ENCODE assay signal across 8 cellular contexts in the genomic region with DNA sequence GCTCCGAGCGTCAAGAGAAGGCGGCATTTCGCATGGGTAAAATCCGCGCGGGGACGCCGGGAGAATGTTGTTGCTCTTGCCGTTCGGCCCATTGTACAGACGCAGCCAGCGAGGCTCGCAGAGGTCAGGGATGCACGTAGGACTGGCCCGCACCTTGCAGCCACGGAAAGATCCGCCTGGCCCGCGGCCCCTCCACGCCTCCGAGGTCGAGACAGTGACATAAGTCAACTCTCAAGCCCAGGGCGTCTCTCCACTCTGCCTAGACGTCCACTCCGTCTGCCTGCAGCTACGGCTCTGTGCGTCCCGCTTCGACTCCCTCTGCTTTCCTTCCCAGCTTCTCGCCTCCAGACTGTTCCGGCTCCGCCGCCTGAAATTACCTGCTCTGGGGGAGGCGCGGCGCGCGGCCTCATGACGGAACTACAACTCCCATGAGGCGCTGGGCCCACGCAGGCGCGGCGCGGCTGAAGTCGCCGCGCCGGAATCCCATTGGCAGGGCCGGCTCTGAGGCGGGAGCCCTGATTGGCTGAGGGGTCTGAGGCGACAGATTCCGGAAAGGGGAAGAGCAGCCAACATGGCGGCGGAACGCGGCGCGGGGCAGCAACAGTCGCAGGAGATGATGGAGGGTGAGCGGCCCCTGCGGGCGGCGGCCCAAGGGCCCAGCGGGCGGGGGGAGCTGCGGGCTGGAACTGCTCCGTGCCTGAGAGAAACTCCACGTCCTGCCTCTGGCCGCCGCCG. TPM values are rescaled to one million over a fixed set of nuclear protein-coding genes. Genes with fewer than 3 reads are reported as not detected.
DNase-seq lines count a peak whose midpoint lies in the region; ATAC-seq and TF ChIP-seq lines count a peak whose summit lies in the region.

A gene with protein sequence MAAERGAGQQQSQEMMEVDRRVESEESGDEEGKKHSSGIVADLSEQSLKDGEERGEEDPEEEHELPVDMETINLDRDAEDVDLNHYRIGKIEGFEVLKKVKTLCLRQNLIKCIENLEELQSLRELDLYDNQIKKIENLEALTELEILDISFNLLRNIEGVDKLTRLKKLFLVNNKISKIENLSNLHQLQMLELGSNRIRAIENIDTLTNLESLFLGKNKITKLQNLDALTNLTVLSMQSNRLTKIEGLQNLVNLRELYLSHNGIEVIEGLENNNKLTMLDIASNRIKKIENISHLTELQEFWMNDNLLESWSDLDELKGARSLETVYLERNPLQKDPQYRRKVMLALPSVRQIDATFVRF (plus strand): TSS at position 543 of the 735 bp plus-strand sequence. CDS start 29 bp downstream, at position 572.

- peak within 1 kb of the TSS; percentile 61 for H3K9ac ChIP-seq in parathyroid adenoma

- H3K79me2 ChIP-seq in parathyroid adenoma = peaks cover 5% of the 10 kb centered on the region

- WGBS in tibial nerve, 2 donors = 1 to 2% methylated on average over 48 to 60 of the region's 73 CpGs

- H3K36me3 ChIP-seq in parathyroid adenoma (ENCODE audit: control insufficient read depth, insufficient read depth, low read length) (no peaks in the 10 kb centered on the region), tibial nerve (peaks cover 0 to 22% (median 0%) of the 10 kb centered on the region in 3 donors)

- TF ChIP-seq CTCF in GM12873 (IDR thresholded peaks at IDR 0.05; ENCODE audit: insufficient read depth, low read depth, low read length, missing control alignments) (peak; percentile 50), parathyroid adenoma (IDR thresholded peaks at IDR 0.05) (no peak), tibial nerve (IDR thresholded peaks at IDR 0.05) (peak in 3 of 5 experiments; percentile 9 to 55 (median 15))

- intact Hi-C loops in Right ventricle myocardium inferior (cut with DNase I) = loop anchor here (1.0 to 10.0 kb wide), 3 partner anchors 47 to 165 kb away; a partner anchor contains a TSS

- peak; percentile 54 to 62 for TF ChIP-seq POLR2A in tibial nerve (IDR thresholded peaks at IDR 0.05)

- H3K27ac ChIP-seq in parathyroid adenoma (peak within 1 kb of the TSS; percentile 61), tibial nerve (peak within 1 kb of the TSS; percentile 58 to 92 (median 84))

- H3K9me3 ChIP-seq in parathyroid adenoma (ENCODE audit: control insufficient read depth, low read length) (no peaks in the 10 kb centered on the region), tibial nerve (no peaks in the 10 kb centered on the region)

- H3K27me3 ChIP-seq in parathyroid adenoma (ENCODE audit: control insufficient read depth, insufficient read depth, low read length) (no peaks in the 10 kb centered on the region), tibial nerve (no peaks in the 10 kb centered on the region)

- H2AFZ ChIP-seq in parathyroid adenoma = peak within 1 kb of the TSS; percentile 98

- peak within 1 kb of the TSS; percentile 83 for H3K4me3 ChIP-seq in parathyroid adenoma (ENCODE audit: low read depth, low read length)
- H3K4me3 ChIP-seq in tibial nerve = peak within 1 kb of the TSS; percentile 70 to 92 (median 86)

- H3K4me1 ChIP-seq in parathyroid adenoma (peaks cover 14% of the 10 kb centered on the region), tibial nerve (peaks cover 0 to 25% (median 12%) of the 10 kb centered on the region in 4 donors)

- DNase-seq in NCI-H1417 (lab: John Stamatoyannopoulos, UW) (peak; percentile 89 to 96 (median 93)), SW 1271 (lab: John Stamatoyannopoulos, UW) (peak; percentile 93), Right ventricle myocardium inferior (ENCODE audit: missing footprints) (peak; percentile 98), tibial nerve (ENCODE audit: low spot score in 2 of 2) (peak; percentile 88 to 89)
- DNase-seq in activated naive CD8-positive, alpha-beta T cell treated with anti-CD3 and anti-CD28 coated beads, Interleukin-2, amount 50 U/mL, for 16 hours (ENCODE audit: low read depth, low spot score) = peak; percentile 87

- ATAC-seq in HG02759 (IDR thresholded peaks at IDR 0.05; ENCODE audit: unreplicated experiment) (peak; percentile 73), Right ventricle myocardium inferior (peak; percentile 97)

- TF ChIP-seq EP300 in tibial nerve (IDR thresholded peaks at IDR 0.05) = peak in 1 of 2 donors; percentile 80

- H3K4me2 ChIP-seq in parathyroid adenoma (ENCODE audit: low read length) = peak within 1 kb of the TSS; percentile 94

RNA-seq across cellular contexts. Expression of the gene that starts here (rescaled TPM):
- total RNA-seq in Right ventricle myocardium inferior (66.6 TPM), tibial nerve (10 to 100 TPM; 29.5 to 53.8 (median 38.1) TPM)

Comparison
In these comparisons a context has a peak if more than half of its experiments do, and no peak if none do; other contexts are left out.
1. Peak in every context shown above with its lines: DNase-seq, ATAC-seq, H3K4me3 ChIP-seq and H3K27ac ChIP-seq.